In genomic region chr5:56003179-56003578, GRCh38 we compare ENCODE assay signal across 11 cellular contexts. TPM values are rescaled to one million over a fixed set of nuclear protein-coding genes. Genes with fewer than 3 reads are reported as not detected.
A peak's percentile ranks its signal among the peaks of the same experiment; 100 is the strongest.
DNase-seq lines count a peak whose midpoint lies in the region; ATAC-seq and TF ChIP-seq lines count a peak whose summit lies in the region.
"Had no signal": no experiment of that assay in that cellular context is flagged by ENCODE, and none has a peak within 500 bp of the region (broad histone marks: within the 10 kb centered on the region; RNA-seq: fewer than 3 reads in every experiment).

No MANE protein-coding gene starts in this region.

- H3K4me3 Mint-ChIP-seq in GM23338, result no peak overlapping the region
- H3K4me3 Mint-ChIP-seq: activated T-helper 17 cell treated with anti-CD3 and anti-CD28 coated beads, Interleukin-2, amount 50 U/mL, for 72 hours had no signal

- H3K4me1 ChIP-seq in colonic mucosa (no peaks in the 10 kb centered on the region), GM23338 (ENCODE audit: insufficient read depth) (no peaks in the 10 kb centered on the region)
- H3K4me1 ChIP-seq: heart right ventricle had no signal

- no peaks in the 10 kb centered on the region for H3K4me1 Mint-ChIP-seq in GM23338

- peaks cover 1% of the 10 kb centered on the region for H3K27me3 Mint-ChIP-seq in GM23338 (ENCODE audit: insufficient read depth, low read depth, poor library complexity)
- H3K27me3 Mint-ChIP-seq: activated T-helper 17 cell treated with anti-CD3 and anti-CD28 coated beads, Interleukin-2, amount 50 U/mL, for 72 hours had no signal

- H2AFZ ChIP-seq in GM23338, result no peak overlapping the region

- H3K4me2 ChIP-seq in GM23338, result no peak overlapping the region

- no peaks in the 10 kb centered on the region for H3K79me2 ChIP-seq in GM23338 (replicated peaks; ENCODE audit: insufficient read depth)

- H4K20me1 ChIP-seq in GM23338 (replicated peaks; ENCODE audit: insufficient read depth), result no peaks in the 10 kb centered on the region

- intact Hi-C loops in colonic mucosa (cut with DNase I), result no loop called here

- H3K9ac ChIP-seq in colonic mucosa (ENCODE audit: low read depth in 2 of 2, low read length in 2 of 2), result no peak overlapping the region

- DNase-seq in MG63 (peak; percentile 94), colonic mucosa (peak; percentile 80), omental fat pad (ENCODE audit: low spot score) (no peak), GM23338 (ENCODE audit: low spot score) (no peak), activated T-cell treated with anti-CD3 and anti-CD28 coated beads for 4 hours (no peak), NCI-H2227 (lab: John Stamatoyannopoulos, UW; ENCODE audit: unreplicated experiment) (no peak)
- DNase-seq: heart right ventricle had no signal

- no peaks in the 10 kb centered on the region for H3F3A ChIP-seq in GM23338 (replicated peaks; ENCODE audit: low read depth)

- H3K4me3 ChIP-seq in MG63, result no peak overlapping the region
- H3K4me3 ChIP-seq in colonic mucosa, result no peak overlapping the region
- no peak overlapping the region for H3K4me3 ChIP-seq in GM23338
- H3K4me3 ChIP-seq: heart right ventricle, skin epidermis had no signal

- ATAC-seq in omental fat pad (ENCODE audit: low FRiP score) (peak; percentile 70), GM23338 (no peak), GM19463 (IDR thresholded peaks at IDR 0.05; ENCODE audit: unreplicated experiment) (no peak)
- ATAC-seq: activated T-helper 17 cell treated with anti-CD3 and anti-CD28 coated beads, Interleukin-2, amount 50 U/mL, for 72 hours; heart right ventricle had no signal

- H3K27ac Mint-ChIP-seq in GM23338, result no peak overlapping the region
- H3K27ac Mint-ChIP-seq: activated T-helper 17 cell treated with anti-CD3 and anti-CD28 coated beads, Interleukin-2, amount 50 U/mL, for 72 hours had no signal

- no peak for TF ChIP-seq CTCF in C4-2B (conservative IDR thresholded peaks at IDR 0.05)
- no peak for TF ChIP-seq CTCF in colonic mucosa (IDR thresholded peaks at IDR 0.05)
- TF ChIP-seq CTCF in omental fat pad (IDR thresholded peaks at IDR 0.05), result no peak
- no peak for TF ChIP-seq CTCF in GM23338 (conservative IDR thresholded peaks at IDR 0.05; ENCODE audit: low read depth in 2 of 2)

- H3K36me3 ChIP-seq in MG63 (no peaks in the 10 kb centered on the region), colonic mucosa (no peaks in the 10 kb centered on the region), GM23338 (ENCODE audit: insufficient read depth) (no peaks in the 10 kb centered on the region; the same call in 1 of the 2 replicates)
- H3K36me3 ChIP-seq: heart right ventricle had no signal

- H3K9me3 ChIP-seq in MG63 (peaks cover 12% of the 10 kb centered on the region), colonic mucosa (no peaks in the 10 kb centered on the region)

- no peaks in the 10 kb centered on the region for H3K27me3 ChIP-seq in MG63
- H3K27me3 ChIP-seq in colonic mucosa, result no peaks in the 10 kb centered on the region
- H3K27me3 ChIP-seq in GM23338 (ENCODE audit: insufficient read depth), result no peaks in the 10 kb centered on the region
- H3K27me3 ChIP-seq: heart right ventricle had no signal

- peaks cover 3% of the 10 kb centered on the region; the same call in 1 of the 2 replicates for H3K9me2 ChIP-seq in GM23338 (ENCODE audit: insufficient read depth)

- no peaks in the 10 kb centered on the region for H3K9me3 Mint-ChIP-seq in GM23338
- H3K9me3 Mint-ChIP-seq: activated T-helper 17 cell treated with anti-CD3 and anti-CD28 coated beads, Interleukin-2, amount 50 U/mL, for 72 hours had no signal

- H3K36me3 Mint-ChIP-seq in GM23338 (ENCODE audit: low read depth), result 0 out of 3 replicates have a peak, but pooled peaks cover 2% of the 10 kb centered on the region

- H3K27ac ChIP-seq in C4-2B (peak overlapping the region; percentile 4; the same call in 1 of the 2 replicates), colonic mucosa (peak overlapping the region; percentile 61), GM23338 (ENCODE audit: low read depth) (no peak overlapping the region)
- H3K27ac ChIP-seq: heart right ventricle had no signal

TF ChIP-seq in GM23338, 12 proteins besides CTCF, POLR2A, EP300 and RAD21:
- no peak for TF ChIP-seq JUNB (IDR thresholded peaks at IDR 0.05; ENCODE audit: unreplicated experiment)
- no peak for TF ChIP-seq STAT1 (IDR thresholded peaks at IDR 0.05; ENCODE audit: unreplicated experiment)
- TF ChIP-seq EZH2phosphoT487 (IDR thresholded peaks at IDR 0.05; ENCODE audit: unreplicated experiment), result no peak
- TF ChIP-seq EZH2 (IDR thresholded peaks at IDR 0.05; ENCODE audit: low read depth, unreplicated experiment), result no peak
- TF ChIP-seq CREB1 (CRISPR knock-in tag; IDR thresholded peaks at IDR 0.05; ENCODE audit: low read depth), result no peak
- no peak for TF ChIP-seq ZNF114 (CRISPR knock-in tag; IDR thresholded peaks at IDR 0.05)
- no peak for TF ChIP-seq ZNF331 (CRISPR knock-in tag; IDR thresholded peaks at IDR 0.05; ENCODE audit: low read depth)

RNA-seq across cellular contexts. Expression of gene IL6ST, which starts 8.4 kb away (rescaled TPM):
- 127 and 219 TPM in 2 replicates for total RNA-seq in MG63 (2014; rRNA removed; shearing (Covaris generic); ENCODE audit: low replicate concordance)
- total RNA-seq in colonic mucosa (100 to 1,000 TPM in 1 of 2 donors, 10 to 100 TPM in 1; 69.9 to 118 TPM), omental fat pad (100 to 1,000 TPM; 555 to 806 (median 682) TPM)
- total RNA-seq in GM23338 (2014; rRNA removed; shearing (Covaris generic)), result 9.8 and 11.3 TPM in 2 replicates
- 5.0 and 6.7 TPM in 2 replicates for polyA plus RNA-seq in GM23338 (2016; fragmentation: Nextera tagmentation; extraction: Ambion mirVana)

Comparison
In these comparisons a context has a peak if more than half of its experiments do, and no peak if none do; other contexts are left out.
1. DNase-seq: peak in MG63 (single experiment) and colonic mucosa (single experiment); none in omental fat pad (single experiment), GM23338 (single experiment), activated T-cell treated with anti-CD3 and anti-CD28 coated beads for 4 hours (single experiment) and NCI-H2227 (single experiment).